ENCODE assay signal across 23 cellular contexts in genomic region chr12:3206536-3207072, GRCh38.
A peak's percentile ranks its signal among the peaks of the same experiment; 100 is the strongest.
DNase-seq lines count a peak whose midpoint lies in the region; ATAC-seq, FAIRE-seq and TF ChIP-seq lines count a peak whose summit lies in the region.
"Had no signal": no experiment of that assay in that cellular context is flagged by ENCODE, and none has a peak within 500 bp of the region (broad histone marks: within the 10 kb centered on the region; RNA-seq: fewer than 3 reads in every experiment).

No MANE protein-coding gene starts in this region.

- no peaks in the 10 kb centered on the region for H3K9me3 ChIP-seq in HEK293 (ENCODE audit: control insufficient read depth, insufficient read depth, low read depth, low read length)
- no peaks in the 10 kb centered on the region for H3K9me3 ChIP-seq in astrocyte (ENCODE audit: insufficient read depth, low read depth, low read length)
- H3K9me3 ChIP-seq in pancreas, result no peaks in the 10 kb centered on the region
- H3K9me3 ChIP-seq: right lobe of liver had no signal

- H2AFZ ChIP-seq in astrocyte (ENCODE audit: low read depth, low read length), result no peak overlapping the region
- H2AFZ ChIP-seq: GM23248 had no signal

- no peaks in the 10 kb centered on the region for H3K9me3 Mint-ChIP-seq in astrocyte (ENCODE audit: unreplicated experiment)
- H3K9me3 Mint-ChIP-seq in activated T-helper 17 cell treated with anti-CD3 and anti-CD28 coated beads, Interleukin-2, amount 50 U/mL, for 72 hours, result no peaks in the 10 kb centered on the region
- H3K9me3 Mint-ChIP-seq: CD4-positive, CD25-positive, alpha-beta regulatory T cell; HFFc6; neural crest cell had no signal

- H3K9ac ChIP-seq in astrocyte (ENCODE audit: low read length), result no peak overlapping the region
- H3K9ac ChIP-seq: GM23248 had no signal

- TF ChIP-seq CTCF in HEK293 (tag by site-specific recombination; IDR thresholded peaks at IDR 0.05), result no peak
- TF ChIP-seq CTCF in astrocyte (IDR thresholded peaks at IDR 0.05; ENCODE audit: insufficient read depth, low read depth, low read length), result no peak
- TF ChIP-seq CTCF in pancreas (IDR thresholded peaks at IDR 0.05), result no peak

- no peaks in the 10 kb centered on the region for H3K79me2 ChIP-seq in astrocyte (ENCODE audit: insufficient read depth, low read length)

- WGBS in pancreas, 2 donors, result 89 to 90% methylated on average over 5 of the region's 5 CpGs

- CTCF ChIA-PET in HEK293 (lab: Yijun Ruan, JAX), result interaction anchor here (0.5 to 2.4 kb wide), 7 partner anchors 10 to 393 kb away, joined by 3 to 16 read pairs (median 4); no protein-coding TSS in a partner anchor

- no peak overlapping the region for H3K4me3 ChIP-seq in HEK293 (ENCODE audit: low read depth, low read length)
- H3K4me3 ChIP-seq in astrocyte (ENCODE audit: insufficient read depth, low read depth, low read length), result no peak overlapping the region
- H3K4me3 ChIP-seq in pancreas, result no peak overlapping the region
- H3K4me3 ChIP-seq: GM23248, right lobe of liver had no signal

- DNase-seq in DMS 273 (lab: John Stamatoyannopoulos, UW; ENCODE audit: unreplicated experiment), result peak; percentile 14
- DNase-seq in DMS 273 treated with DMSO at 0.1 percent for 48 hours (lab: John Stamatoyannopoulos, UW), result no peak
- no peak for DNase-seq in astrocyte (ENCODE audit: low read depth)
- no peak for DNase-seq in pancreas
- no peak for DNase-seq in COR-L47 (lab: John Stamatoyannopoulos, UW)
- no peak for DNase-seq in activated CD4-positive, alpha-beta T cell treated with anti-CD3 and anti-CD28 coated beads, Interleukin-2, amount 50 U/mL, for 48 hours
- DNase-seq: activated CD4-positive, alpha-beta T cell treated with anti-CD3 and anti-CD28 coated beads for 4 hours; activated T-cell treated with anti-CD3 and anti-CD28 coated beads, Interleukin-2, amount 50 U/mL, for 1 hour; CD4-positive, CD25-positive, alpha-beta regulatory T cell; effector CD4-positive, alpha-beta T cell; GM23248; HFFc6; kidney glomerular epithelial cell; NCI-H1417 treated with DMSO at 0.1 percent for 48 hours; NCI-H69; right lobe of liver; stimulated activated naive CD4-positive, alpha-beta T cell treated with Interleukin-2 at 50 U/mL for 16 hours; T-helper 17 cell had no signal

- H3K4me2 ChIP-seq in astrocyte (ENCODE audit: low read length), result peak overlapping the region; percentile 45

- ATAC-seq in pancreas, result no peak
- no peak for ATAC-seq in activated T-helper 17 cell treated with anti-CD3 and anti-CD28 coated beads, Interleukin-2, amount 50 U/mL, for 72 hours (replicated peaks)
- ATAC-seq: T-helper 17 cell had no signal

- no peak overlapping the region for H3K27ac Mint-ChIP-seq in astrocyte (ENCODE audit: unreplicated experiment)
- no peak overlapping the region for H3K27ac Mint-ChIP-seq in activated T-helper 17 cell treated with anti-CD3 and anti-CD28 coated beads, Interleukin-2, amount 50 U/mL, for 72 hours
- H3K27ac Mint-ChIP-seq: HFFc6, T-helper 17 cell had no signal

- POLR2A ChIA-PET in HEK293 (lab: Yijun Ruan, JAX), result interaction anchor here (0.5 kb wide), 1 partner anchor 52 kb away, joined by 3 read pairs; no protein-coding TSS in a partner anchor

- peaks cover 21% of the 10 kb centered on the region for H3K4me1 Mint-ChIP-seq in astrocyte (ENCODE audit: low read depth, unreplicated experiment)
- no peaks in the 10 kb centered on the region for H3K4me1 Mint-ChIP-seq in activated T-helper 17 cell treated with anti-CD3 and anti-CD28 coated beads, Interleukin-2, amount 50 U/mL, for 72 hours

- intact Hi-C loops in pancreas (cut with DNase I), result loop anchor here in 1 of 3 donors (10.0 kb wide), 1 partner anchor 132 kb away; the partner anchor contains the start of gene TSPAN9

- no peak for FAIRE-seq in astrocyte (lab: Jason Lieb, UNC)
- no peak for FAIRE-seq in pancreas (lab: Jason Lieb, UNC)
- FAIRE-seq: GM12892 had no signal

- peaks cover 11% of the 10 kb centered on the region for H3K27me3 ChIP-seq in astrocyte (ENCODE audit: insufficient read depth, low read length)
- no peaks in the 10 kb centered on the region for H3K27me3 ChIP-seq in pancreas
- H3K27me3 ChIP-seq: right lobe of liver had no signal

- peaks cover 54% of the 10 kb centered on the region for H4K20me1 ChIP-seq in astrocyte (ENCODE audit: insufficient read depth, low read length)

- peaks cover 3% of the 10 kb centered on the region for H3K36me3 Mint-ChIP-seq in astrocyte (ENCODE audit: low read depth, unreplicated experiment)
- no peaks in the 10 kb centered on the region for H3K36me3 Mint-ChIP-seq in activated T-helper 17 cell treated with anti-CD3 and anti-CD28 coated beads, Interleukin-2, amount 50 U/mL, for 72 hours (ENCODE audit: low read depth)
- H3K36me3 Mint-ChIP-seq: CD4-positive, CD25-positive, alpha-beta regulatory T cell had no signal

- H3K36me3 ChIP-seq in HEK293 (ENCODE audit: control insufficient read depth in 2 of 2, insufficient read depth in 1 of 2, low read length in 2 of 2), result no peaks in the 10 kb centered on the region
- no peaks in the 10 kb centered on the region for H3K36me3 ChIP-seq in astrocyte (ENCODE audit: insufficient read depth, low read length)
- H3K36me3 ChIP-seq in pancreas, result no peaks in the 10 kb centered on the region
- H3K36me3 ChIP-seq: right lobe of liver had no signal

- no peak overlapping the region for H3K4me3 Mint-ChIP-seq in astrocyte (ENCODE audit: unreplicated experiment)
- no peak overlapping the region for H3K4me3 Mint-ChIP-seq in activated T-helper 17 cell treated with anti-CD3 and anti-CD28 coated beads, Interleukin-2, amount 50 U/mL, for 72 hours
- H3K4me3 Mint-ChIP-seq: CD4-positive, CD25-positive, alpha-beta regulatory T cell; HFFc6; neural crest cell; T-helper 17 cell had no signal

- peaks cover 9% of the 10 kb centered on the region for H3K27me3 Mint-ChIP-seq in astrocyte (ENCODE audit: low read depth, unreplicated experiment)
- peaks cover 10% of the 10 kb centered on the region for H3K27me3 Mint-ChIP-seq in activated T-helper 17 cell treated with anti-CD3 and anti-CD28 coated beads, Interleukin-2, amount 50 U/mL, for 72 hours

- H3K4me1 ChIP-seq in HEK293 (ENCODE audit: control insufficient read depth, insufficient read depth, low read length) (no peaks in the 10 kb centered on the region), astrocyte (ENCODE audit: insufficient read depth, low read length) (peaks cover 13% of the 10 kb centered on the region), pancreas (peaks cover 5 to 17% (median 12%) of the 10 kb centered on the region in 3 donors)
- H3K4me1 ChIP-seq: right lobe of liver had no signal

- H3K27ac ChIP-seq in HEK293 (ENCODE audit: extremely low read depth, low read depth, low read length), result no peak overlapping the region
- no peak overlapping the region for H3K27ac ChIP-seq in astrocyte (ENCODE audit: low read depth, low read length)
- peak overlapping the region; percentile 11 to 82 (median 72) for H3K27ac ChIP-seq in pancreas
- H3K27ac ChIP-seq: 22Rv1, GM23248, right lobe of liver had no signal

TF ChIP-seq in HEK293, 187 proteins besides CTCF, POLR2A, EP300 and RAD21:
- TF ChIP-seq ZFP3 (tag by site-specific recombination; IDR thresholded peaks at IDR 0.05; ENCODE audit: low read depth) (peak; percentile 91), ZNF214 (tag by site-specific recombination; IDR thresholded peaks at IDR 0.05; ENCODE audit: borderline replicate concordance) (no peak), ZNF558 (tag by site-specific recombination; IDR thresholded peaks at IDR 0.05) (no peak), ZNF221 (tag by site-specific recombination; IDR thresholded peaks at IDR 0.05; ENCODE audit: borderline replicate concordance) (no peak), ZNF555 (tag by site-specific recombination; conservative IDR thresholded peaks at IDR 0.05) (no peak)

Comparison
In these comparisons a context has a peak if more than half of its experiments do, and no peak if none do; other contexts are left out.
1. H3K27ac ChIP-seq: peak in pancreas (4 of 4); none in HEK293 (single experiment) and astrocyte (single experiment).